31 cellular contexts compared by ENCODE assay signal in genomic region chr16:68360971-68361370, GRCh38.
"Had no signal": no experiment of that assay in that cellular context is flagged by ENCODE, and none has a peak within 500 bp of the region (broad histone marks: within the 10 kb centered on the region; RNA-seq: fewer than 3 reads in every experiment).

No MANE protein-coding gene starts in this region.

- H3K9me3 Mint-ChIP-seq: activated naive CD4-positive, alpha-beta T cell treated with anti-CD3 and anti-CD28 coated beads for 36 hours; activated naive CD8-positive, alpha-beta T cell treated with anti-CD3 and anti-CD28 coated beads for 36 hours; activated T-helper 1 cell treated with anti-CD3 and anti-CD28 coated beads, Interleukin-12 subunit alpha, Interleukin-12 subunit beta, Interleukin-2, Interleukin-4 antibody, amounts not matched to agents 30 ng/mL and 10 ng/mL and 1 ng/mL, durations not matched to agents 14 hours and 24 hours and 36 hours; mesothelial cell of epicardium; naive B cell; stimulated activated memory B cell treated with anti-CD40 and anti-IgM and Interleukin-4, amounts not matched to agents 10 μg/mL and 1 μg/mL and 100 μg/mL, for 72 hours; stimulated activated naive CD8-positive, alpha-beta T cell treated with anti-CD3 and anti-CD28 coated beads, Interleukin-15, amount 100 ng/mL, for 72 hours had no signal

- H3K4me1 ChIP-seq: foreskin keratinocyte, left ventricle myocardium inferior, pancreas, psoas muscle had no signal

- H3K27ac ChIP-seq: brain microvascular endothelial cell, esophagus muscularis mucosa, foreskin keratinocyte, left ventricle myocardium inferior, pancreas, psoas muscle, sigmoid colon, upper lobe of left lung, vagina, WERI-Rb-1 had no signal

- DNase-seq: activated CD4-positive, alpha-beta T cell treated with anti-CD3 and anti-CD28 coated beads for 48 hours; activated CD4-positive, alpha-beta T cell treated with anti-CD3 and anti-CD28 coated beads, Interleukin-2, amount 50 U/mL, for 48 hours; activated CD8-positive, alpha-beta memory T cell treated with anti-CD3 and anti-CD28 coated beads, Interleukin-2, amount 50 U/mL, for 4 hours; activated effector memory CD4-positive, alpha-beta T cell treated with anti-CD3 and anti-CD28 coated beads, Interleukin-2, amount 50 U/mL, for 16 hours; activated naive CD4-positive, alpha-beta T cell treated with anti-CD3 and anti-CD28 coated beads for 36 hours; activated naive CD8-positive, alpha-beta T cell treated with anti-CD3 and anti-CD28 coated beads for 36 hours; activated T-cell treated with anti-CD3 and anti-CD28 coated beads, Interleukin-2, amount 50 U/mL, for 1 hour; amniotic stem cell; brain microvascular endothelial cell; cortex of kidney; left ventricle myocardium inferior; naive B cell; sigmoid colon; stimulated activated CD4-positive, alpha-beta T cell treated with anti-CD3 and anti-CD28 coated beads, Interleukin-1b, Interleukin-23, amount 100 ng/mL, for 48 hours; stimulated activated CD4-positive, alpha-beta T cell treated with anti-CD3 and anti-CD28 coated beads, Interleukin-4, amount 100 ng/mL, for 4 hours; stimulated activated CD8-positive, alpha-beta memory T cell treated with anti-CD3 and anti-CD28 coated beads, Interleukin-4, amount 100 ng/mL, for 48 hours; stimulated activated naive CD8-positive, alpha-beta T cell treated with anti-CD3 and anti-CD28 coated beads, Interleukin-15, amount 100 ng/mL, for 72 hours; T-helper 17 cell; T1000; upper lobe of left lung; WERI-Rb-1 had no signal

- ATAC-seq: activated CD4-positive, CD25-positive, alpha-beta regulatory T cell treated with anti-CD3 and anti-CD28 coated beads, Interleukin-2, amount 50 U/mL, for 24 hours; psoas muscle; stimulated activated memory B cell treated with anti-CD40 and anti-IgM and Interleukin-4, amounts not matched to agents 10 μg/mL and 1 μg/mL and 100 μg/mL, for 72 hours; stimulated activated naive CD8-positive, alpha-beta T cell treated with anti-CD3 and anti-CD28 coated beads, Interleukin-15, amount 100 ng/mL, for 72 hours; T-helper 17 cell had no signal

- H3K4me2 ChIP-seq: smooth muscle cell had no signal

- H3K27ac Mint-ChIP-seq: activated naive CD4-positive, alpha-beta T cell treated with anti-CD3 and anti-CD28 coated beads for 36 hours; activated naive CD8-positive, alpha-beta T cell treated with anti-CD3 and anti-CD28 coated beads for 36 hours; activated T-helper 1 cell treated with anti-CD3 and anti-CD28 coated beads, Interleukin-12 subunit alpha, Interleukin-12 subunit beta, Interleukin-2, Interleukin-4 antibody, amounts not matched to agents 30 ng/mL and 10 ng/mL and 1 ng/mL, durations not matched to agents 14 hours and 24 hours and 36 hours; mesothelial cell of epicardium; naive B cell; stimulated activated memory B cell treated with anti-CD40 and anti-IgM and Interleukin-4, amounts not matched to agents 10 μg/mL and 1 μg/mL and 100 μg/mL, for 72 hours; T-helper 17 cell had no signal

- H3K27me3 Mint-ChIP-seq: stimulated activated memory B cell treated with anti-CD40 and anti-IgM and Interleukin-4, amounts not matched to agents 10 μg/mL and 1 μg/mL and 100 μg/mL, for 72 hours had no signal

- H3K27me3 ChIP-seq: brain microvascular endothelial cell, pancreas, upper lobe of left lung, vagina had no signal

- H3K4me3 ChIP-seq: esophagus muscularis mucosa, left ventricle myocardium inferior, pancreas, psoas muscle, sigmoid colon, smooth muscle cell, upper lobe of left lung had no signal

- H3K4me3 Mint-ChIP-seq: activated naive CD4-positive, alpha-beta T cell treated with anti-CD3 and anti-CD28 coated beads for 36 hours; activated naive CD8-positive, alpha-beta T cell treated with anti-CD3 and anti-CD28 coated beads for 36 hours; activated T-helper 1 cell treated with anti-CD3 and anti-CD28 coated beads, Interleukin-12 subunit alpha, Interleukin-12 subunit beta, Interleukin-2, Interleukin-4 antibody, amounts not matched to agents 30 ng/mL and 10 ng/mL and 1 ng/mL, durations not matched to agents 14 hours and 24 hours and 36 hours; mesothelial cell of epicardium; naive B cell; stimulated activated memory B cell treated with anti-CD40 and anti-IgM and Interleukin-4, amounts not matched to agents 10 μg/mL and 1 μg/mL and 100 μg/mL, for 72 hours; stimulated activated naive CD8-positive, alpha-beta T cell treated with anti-CD3 and anti-CD28 coated beads, Interleukin-15, amount 100 ng/mL, for 72 hours; T-helper 17 cell had no signal

- H3K9me3 ChIP-seq: esophagus muscularis mucosa, left ventricle myocardium inferior, pancreas, psoas muscle, sigmoid colon, upper lobe of left lung, vagina had no signal
